In genomic region chr3:53173107-53173506, GRCh38 we compare ENCODE assay signal across 1 cellular context.
TF ChIP-seq lines count a peak whose summit lies in the region.

No MANE protein-coding gene starts in this region.

TF ChIP-seq in H1, 55 proteins besides CTCF, POLR2A, EP300 and RAD21:
- no peak for TF ChIP-seq SAP30 (IDR thresholded peaks at IDR 0.05; ENCODE audit: insufficient read depth, insufficient replicate concordance, low read length)
- TF ChIP-seq TBP (IDR thresholded peaks at IDR 0.05; ENCODE audit: low read depth, low read length): no peak
- no peak for TF ChIP-seq ATF3 (IDR thresholded peaks at IDR 0.05; ENCODE audit: insufficient read depth, low read depth, low read length)
- no peak for TF ChIP-seq SIX5 (IDR thresholded peaks at IDR 0.05; ENCODE audit: low read depth, low read length)
- no peak for TF ChIP-seq SP2 (IDR thresholded peaks at IDR 0.05; ENCODE audit: low read length)
- no peak for TF ChIP-seq EZH2 (IDR thresholded peaks at IDR 0.05; ENCODE audit: low read depth, low read length, severe bottlenecking)
- no peak for TF ChIP-seq RBBP5 (IDR thresholded peaks at IDR 0.05; ENCODE audit: borderline replicate concordance, low read depth, low read length)
- TF ChIP-seq JUND (IDR thresholded peaks at IDR 0.05; ENCODE audit: low read length): no peak
- TF ChIP-seq CEBPB (IDR thresholded peaks at IDR 0.05; ENCODE audit: low read depth, low read length): no peak
- TF ChIP-seq TCF12 (IDR thresholded peaks at IDR 0.05; ENCODE audit: low read depth, low read length): no peak
- TF ChIP-seq ASH2L (IDR thresholded peaks at IDR 0.05; ENCODE audit: low read length): no peak
- TF ChIP-seq CREB1 (IDR thresholded peaks at IDR 0.05): no peak
- no peak for TF ChIP-seq CBX8 (IDR thresholded peaks at IDR 0.05; ENCODE audit: borderline replicate concordance, low read depth, low read length)
- no peak for TF ChIP-seq HDAC2 (IDR thresholded peaks at IDR 0.05; ENCODE audit: borderline replicate concordance in 1 of 2, low read depth in 2 of 2, low read length in 2 of 2)
